Comparison of ENCODE assay signal across 1 cellular context in genomic region chr6:133854633-133855598, GRCh38.
TF ChIP-seq lines count a peak whose summit lies in the region.

No MANE protein-coding gene starts in this region.

TF ChIP-seq in HepG2, 621 proteins besides CTCF, POLR2A, EP300 and RAD21 (continued from another document):
- TF ChIP-seq, protein P1, sequence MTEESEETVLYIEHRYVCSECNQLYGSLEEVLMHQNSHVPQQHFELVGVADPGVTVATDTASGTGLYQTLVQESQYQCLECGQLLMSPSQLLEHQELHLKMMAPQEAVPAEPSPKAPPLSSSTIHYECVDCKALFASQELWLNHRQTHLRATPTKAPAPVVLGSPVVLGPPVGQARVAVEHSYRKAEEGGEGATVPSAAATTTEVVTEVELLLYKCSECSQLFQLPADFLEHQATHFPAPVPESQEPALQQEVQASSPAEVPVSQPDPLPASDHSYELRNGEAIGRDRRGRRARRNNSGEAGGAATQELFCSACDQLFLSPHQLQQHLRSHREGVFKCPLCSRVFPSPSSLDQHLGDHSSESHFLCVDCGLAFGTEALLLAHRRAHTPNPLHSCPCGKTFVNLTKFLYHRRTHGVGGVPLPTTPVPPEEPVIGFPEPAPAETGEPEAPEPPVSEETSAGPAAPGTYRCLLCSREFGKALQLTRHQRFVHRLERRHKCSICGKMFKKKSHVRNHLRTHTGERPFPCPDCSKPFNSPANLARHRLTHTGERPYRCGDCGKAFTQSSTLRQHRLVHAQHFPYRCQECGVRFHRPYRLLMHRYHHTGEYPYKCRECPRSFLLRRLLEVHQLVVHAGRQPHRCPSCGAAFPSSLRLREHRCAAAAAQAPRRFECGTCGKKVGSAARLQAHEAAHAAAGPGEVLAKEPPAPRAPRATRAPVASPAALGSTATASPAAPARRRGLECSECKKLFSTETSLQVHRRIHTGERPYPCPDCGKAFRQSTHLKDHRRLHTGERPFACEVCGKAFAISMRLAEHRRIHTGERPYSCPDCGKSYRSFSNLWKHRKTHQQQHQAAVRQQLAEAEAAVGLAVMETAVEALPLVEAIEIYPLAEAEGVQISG (CRISPR knock-in tag; IDR thresholded peaks at IDR 0.05), result 0 out of 2 replicates have a peak, but pooled peaks have one; percentile 26
- TF ChIP-seq ZNF44 (CRISPR knock-in tag; IDR thresholded peaks at IDR 0.05), result 0 out of 2 replicates have a peak, but pooled peaks have one; percentile 28
- TF ChIP-seq, protein P2, sequence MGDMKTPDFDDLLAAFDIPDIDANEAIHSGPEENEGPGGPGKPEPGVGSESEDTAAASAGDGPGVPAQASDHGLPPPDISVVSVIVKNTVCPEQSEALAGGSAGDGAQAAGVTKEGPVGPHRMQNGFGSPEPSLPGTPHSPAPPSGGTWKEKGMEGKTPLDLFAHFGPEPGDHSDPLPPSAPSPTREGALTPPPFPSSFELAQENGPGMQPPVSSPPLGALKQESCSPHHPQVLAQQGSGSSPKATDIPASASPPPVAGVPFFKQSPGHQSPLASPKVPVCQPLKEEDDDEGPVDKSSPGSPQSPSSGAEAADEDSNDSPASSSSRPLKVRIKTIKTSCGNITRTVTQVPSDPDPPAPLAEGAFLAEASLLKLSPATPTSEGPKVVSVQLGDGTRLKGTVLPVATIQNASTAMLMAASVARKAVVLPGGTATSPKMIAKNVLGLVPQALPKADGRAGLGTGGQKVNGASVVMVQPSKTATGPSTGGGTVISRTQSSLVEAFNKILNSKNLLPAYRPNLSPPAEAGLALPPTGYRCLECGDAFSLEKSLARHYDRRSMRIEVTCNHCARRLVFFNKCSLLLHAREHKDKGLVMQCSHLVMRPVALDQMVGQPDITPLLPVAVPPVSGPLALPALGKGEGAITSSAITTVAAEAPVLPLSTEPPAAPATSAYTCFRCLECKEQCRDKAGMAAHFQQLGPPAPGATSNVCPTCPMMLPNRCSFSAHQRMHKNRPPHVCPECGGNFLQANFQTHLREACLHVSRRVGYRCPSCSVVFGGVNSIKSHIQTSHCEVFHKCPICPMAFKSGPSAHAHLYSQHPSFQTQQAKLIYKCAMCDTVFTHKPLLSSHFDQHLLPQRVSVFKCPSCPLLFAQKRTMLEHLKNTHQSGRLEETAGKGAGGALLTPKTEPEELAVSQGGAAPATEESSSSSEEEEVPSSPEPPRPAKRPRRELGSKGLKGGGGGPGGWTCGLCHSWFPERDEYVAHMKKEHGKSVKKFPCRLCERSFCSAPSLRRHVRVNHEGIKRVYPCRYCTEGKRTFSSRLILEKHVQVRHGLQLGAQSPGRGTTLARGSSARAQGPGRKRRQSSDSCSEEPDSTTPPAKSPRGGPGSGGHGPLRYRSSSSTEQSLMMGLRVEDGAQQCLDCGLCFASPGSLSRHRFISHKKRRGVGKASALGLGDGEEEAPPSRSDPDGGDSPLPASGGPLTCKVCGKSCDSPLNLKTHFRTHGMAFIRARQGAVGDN (CRISPR knock-in tag; IDR thresholded peaks at IDR 0.05), result peak; percentile 52
- peak; percentile 44; the same call in 1 of the 2 replicates for TF ChIP-seq GABPB1 (CRISPR knock-in tag; IDR thresholded peaks at IDR 0.05)
- TF ChIP-seq POGZ (CRISPR knock-in tag; IDR thresholded peaks at IDR 0.05), result 0 out of 2 replicates have a peak, but pooled peaks have one; percentile 24
- TF ChIP-seq NPAS2 (CRISPR knock-in tag; IDR thresholded peaks at IDR 0.05; ENCODE audit: borderline replicate concordance), result no peak
- no peak for TF ChIP-seq DR1 (CRISPR knock-in tag; IDR thresholded peaks at IDR 0.05)
- TF ChIP-seq WIZ (CRISPR knock-in tag; IDR thresholded peaks at IDR 0.05), result no peak
- no peak for TF ChIP-seq HMGA1 (CRISPR knock-in tag; conservative IDR thresholded peaks at IDR 0.05)
- no peak for TF ChIP-seq ZNF335 (CRISPR knock-in tag; IDR thresholded peaks at IDR 0.05)
- no peak for TF ChIP-seq HNRNPH1 (optimal IDR thresholded peaks at IDR 0.05; ENCODE audit: low read depth, low read length)
- TF ChIP-seq HOXA3 (CRISPR knock-in tag; IDR thresholded peaks at IDR 0.05), result no peak
- TF ChIP-seq ZNF883 (CRISPR knock-in tag; IDR thresholded peaks at IDR 0.05; ENCODE audit: not compliant biosample characterization), result peak; percentile 46
- no peak for TF ChIP-seq RARG (CRISPR knock-in tag; IDR thresholded peaks at IDR 0.05; ENCODE audit: low read depth)
- TF ChIP-seq NFYC (CRISPR knock-in tag; IDR thresholded peaks at IDR 0.05), result no peak
- no peak for TF ChIP-seq PCBP2 (optimal IDR thresholded peaks at IDR 0.05; ENCODE audit: low read depth, low read length, poor library complexity, severe bottlenecking)
- no peak; the same call in 1 of the 2 replicates for TF ChIP-seq ZNF768 (CRISPR knock-in tag; IDR thresholded peaks at IDR 0.05)
- TF ChIP-seq ZNF547 (CRISPR knock-in tag; IDR thresholded peaks at IDR 0.05), result 0 out of 2 replicates have a peak, but pooled peaks have one; percentile 40
- peak; percentile 63 for TF ChIP-seq UBTF (CRISPR knock-in tag; IDR thresholded peaks at IDR 0.05)
- TF ChIP-seq, protein P3, sequence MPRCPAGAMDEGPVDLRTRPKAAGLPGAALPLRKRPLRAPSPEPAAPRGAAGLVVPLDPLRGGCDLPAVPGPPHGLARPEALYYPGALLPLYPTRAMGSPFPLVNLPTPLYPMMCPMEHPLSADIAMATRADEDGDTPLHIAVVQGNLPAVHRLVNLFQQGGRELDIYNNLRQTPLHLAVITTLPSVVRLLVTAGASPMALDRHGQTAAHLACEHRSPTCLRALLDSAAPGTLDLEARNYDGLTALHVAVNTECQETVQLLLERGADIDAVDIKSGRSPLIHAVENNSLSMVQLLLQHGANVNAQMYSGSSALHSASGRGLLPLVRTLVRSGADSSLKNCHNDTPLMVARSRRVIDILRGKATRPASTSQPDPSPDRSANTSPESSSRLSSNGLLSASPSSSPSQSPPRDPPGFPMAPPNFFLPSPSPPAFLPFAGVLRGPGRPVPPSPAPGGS (CRISPR knock-in tag; IDR thresholded peaks at IDR 0.05), result 0 out of 2 replicates have a peak, but pooled peaks have one; percentile 37
- TF ChIP-seq ZFP91 (CRISPR knock-in tag; IDR thresholded peaks at IDR 0.05; ENCODE audit: borderline replicate concordance), result peak; percentile 40; the same call in 1 of the 2 replicates
- TF ChIP-seq ZNF256 (CRISPR knock-in tag; conservative IDR thresholded peaks at IDR 0.05), result 0 out of 2 replicates have a peak, but pooled peaks have one; percentile 46
- 0 out of 2 replicates have a peak, but pooled peaks have one; percentile 43 for TF ChIP-seq SRY (CRISPR knock-in tag; IDR thresholded peaks at IDR 0.05)
- TF ChIP-seq KDM5B (CRISPR knock-in tag; IDR thresholded peaks at IDR 0.05; ENCODE audit: borderline replicate concordance), result peak; percentile 58; the same call in 1 of the 2 replicates
- TF ChIP-seq RNF2 (conservative IDR thresholded peaks at IDR 0.05; ENCODE audit: low read depth), result 0 out of 2 replicates have a peak, but pooled peaks have one; percentile 18
- no peak for TF ChIP-seq KDM1A (CRISPR knock-in tag; IDR thresholded peaks at IDR 0.05)
